Comparison of ENCODE assay signal across 21 cellular contexts in the genomic region with DNA sequence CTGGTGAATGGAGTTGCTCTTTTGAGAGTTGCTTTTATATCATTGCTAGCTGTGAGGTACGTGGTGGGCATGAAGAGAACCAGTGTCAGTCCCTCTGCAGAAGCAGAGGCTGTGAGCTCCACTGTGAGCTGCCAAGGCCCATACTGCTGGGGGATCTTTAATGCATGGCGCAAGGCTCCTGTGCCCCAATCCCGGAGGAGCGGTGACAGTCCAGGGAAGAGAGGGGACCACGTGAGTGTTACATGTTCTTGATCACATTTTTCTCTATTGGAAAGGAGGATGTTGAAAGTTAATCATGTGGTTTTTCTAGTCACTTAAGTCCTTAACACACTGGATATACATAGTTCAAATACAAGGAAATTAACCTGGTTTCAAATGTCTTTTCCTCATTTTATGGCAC.
DNase-seq lines count a peak whose midpoint lies in the region; ATAC-seq and TF ChIP-seq lines count a peak whose summit lies in the region.
"Had no signal": no experiment of that assay in that cellular context is flagged by ENCODE, and none has a peak within 500 bp of the region (broad histone marks: within the 10 kb centered on the region; RNA-seq: fewer than 3 reads in every experiment).

No MANE protein-coding gene starts in this region.

- TF ChIP-seq CTCF in HEK293 (tag by site-specific recombination; IDR thresholded peaks at IDR 0.05) (no peak), left lung (IDR thresholded peaks at IDR 0.05) (no peak), suprapubic skin (IDR thresholded peaks at IDR 0.05) (no peak), foreskin fibroblast (IDR thresholded peaks at IDR 0.05; ENCODE audit: low read depth, low read length) (no peak)

- CTCF ChIA-PET in HEK293 (lab: Yijun Ruan, JAX) (interaction anchor here (0.6 to 1.0 kb wide), 2 partner anchors 21 to 29 kb away, joined by 3 read pairs; no protein-coding TSS in a partner anchor), HEK293T (lab: Yijun Ruan, JAX) (no interaction called here)

- H3K36me3 Mint-ChIP-seq in central memory CD8-positive, alpha-beta T cell (ENCODE audit: insufficient read depth) = peaks cover 10% of the 10 kb centered on the region
- H3K36me3 Mint-ChIP-seq: activated naive CD4-positive, alpha-beta T cell treated with anti-CD3 and anti-CD28 coated beads, Interleukin-2, amount 50 U/mL, for 72 hours; stimulated activated naive B cell treated with anti-CD40 and anti-IgM and Interleukin-4, amounts not matched to agents 10 μg/mL and 1 μg/mL and 100 μg/mL, for 72 hours had no signal

- TF ChIP-seq EP300 in suprapubic skin (IDR thresholded peaks at IDR 0.05) = no peak

- POLR2A ChIA-PET in HEK293 (lab: Yijun Ruan, JAX) (interaction anchor here (0.6 kb wide), 1 partner anchor 641 kb away, joined by 3 read pairs; no protein-coding TSS in a partner anchor), HEK293T (lab: Yijun Ruan, JAX) (no interaction called here)

- H3K36me3 ChIP-seq in HEK293 (ENCODE audit: control insufficient read depth in 2 of 2, insufficient read depth in 1 of 2, low read length in 2 of 2) = no peaks in the 10 kb centered on the region; a peak in 1 of 3 replicates
- H3K36me3 ChIP-seq in left lung = no peaks in the 10 kb centered on the region
- no peaks in the 10 kb centered on the region for H3K36me3 ChIP-seq in suprapubic skin
- H3K36me3 ChIP-seq: ascending aorta had no signal

- H3K4me3 Mint-ChIP-seq in central memory CD8-positive, alpha-beta T cell = peak overlapping the region; percentile 10
- H3K4me3 Mint-ChIP-seq: activated CD4-positive, alpha-beta T cell treated with anti-CD3 and anti-CD28 coated beads for 36 hours; endodermal cell; stimulated activated naive B cell treated with anti-CD40 and anti-IgM and Interleukin-4, amounts not matched to agents 10 μg/mL and 1 μg/mL and 100 μg/mL, for 72 hours had no signal

- 58% methylated on average over 5 of the region's 5 CpGs for WGBS in suprapubic skin

- H3K27me3 Mint-ChIP-seq in central memory CD8-positive, alpha-beta T cell = no peaks in the 10 kb centered on the region
- H3K27me3 Mint-ChIP-seq: activated CD4-positive, alpha-beta T cell treated with anti-CD3 and anti-CD28 coated beads for 36 hours; stimulated activated naive B cell treated with anti-CD40 and anti-IgM and Interleukin-4, amounts not matched to agents 10 μg/mL and 1 μg/mL and 100 μg/mL, for 72 hours had no signal

- DNase-seq in central memory CD8-positive, alpha-beta T cell (ENCODE audit: low spot score in 2 of 2) = no peak
- DNase-seq in left lung = no peak
- no peak for DNase-seq in suprapubic skin (ENCODE audit: low spot score in 2 of 2)
- DNase-seq in HEK293T (ENCODE audit: extremely low spot score) = no peak
- DNase-seq in DMS153 treated with DMSO at 0.1 percent for 48 hours (lab: John Stamatoyannopoulos, UW; ENCODE audit: unreplicated experiment) = no peak
- no peak for DNase-seq in iPS-NIHi11 (ENCODE audit: low spot score)
- no peak for DNase-seq in foreskin fibroblast
- DNase-seq: activated CD4-positive, alpha-beta T cell treated with anti-CD3 and anti-CD28 coated beads for 36 hours; activated T-cell treated with anti-CD3 and anti-CD28 coated beads, Interleukin-2, amount 50 U/mL, for 48 hours; left ventricle myocardium superior; NCI-H1092 treated with DMSO at 0.1 percent for 48 hours; NCI-H2029; NCI-H774; occipital lobe; Right ventricle myocardium superior; stimulated activated naive B cell treated with anti-CD40 and anti-IgM and Interleukin-4, amounts not matched to agents 10 μg/mL and 1 μg/mL and 100 μg/mL, for 72 hours had no signal

- ATAC-seq in central memory CD8-positive, alpha-beta T cell (replicated peaks; ENCODE audit: extremely low read depth, poor library complexity, severe bottlenecking) = peak; percentile 14
- peak; percentile 46 for ATAC-seq in left lung
- ATAC-seq: activated CD4-positive, alpha-beta T cell treated with anti-CD3 and anti-CD28 coated beads for 36 hours; activated naive CD4-positive, alpha-beta T cell treated with anti-CD3 and anti-CD28 coated beads, Interleukin-2, amount 50 U/mL, for 72 hours; left ventricle myocardium superior; stimulated activated naive B cell treated with anti-CD40 and anti-IgM and Interleukin-4, amounts not matched to agents 10 μg/mL and 1 μg/mL and 100 μg/mL, for 72 hours had no signal

- intact Hi-C loops in left lung (cut with DNase I) = no loop called here

- H3K9me3 ChIP-seq in HEK293 (ENCODE audit: control insufficient read depth, insufficient read depth, low read depth, low read length) = no peaks in the 10 kb centered on the region
- no peaks in the 10 kb centered on the region for H3K9me3 ChIP-seq in left lung
- no peaks in the 10 kb centered on the region for H3K9me3 ChIP-seq in suprapubic skin
- H3K9me3 ChIP-seq: ascending aorta had no signal

- no peaks in the 10 kb centered on the region for H3K27me3 ChIP-seq in left lung
- no peaks in the 10 kb centered on the region for H3K27me3 ChIP-seq in suprapubic skin
- H3K27me3 ChIP-seq: ascending aorta had no signal

- no peak for TF ChIP-seq POLR2A in suprapubic skin (IDR thresholded peaks at IDR 0.05)

- peaks cover 20% of the 10 kb centered on the region for H3K4me1 ChIP-seq in HEK293 (ENCODE audit: control insufficient read depth, insufficient read depth, low read length)
- H3K4me1 ChIP-seq in left lung = peaks cover 7 to 32% of the 10 kb centered on the region in 2 donors
- peaks cover 30% of the 10 kb centered on the region for H3K4me1 ChIP-seq in suprapubic skin

- no peak overlapping the region for H3K27ac Mint-ChIP-seq in central memory CD8-positive, alpha-beta T cell (ENCODE audit: low read depth)
- H3K27ac Mint-ChIP-seq: activated CD4-positive, alpha-beta T cell treated with anti-CD3 and anti-CD28 coated beads for 36 hours; activated naive CD4-positive, alpha-beta T cell treated with anti-CD3 and anti-CD28 coated beads, Interleukin-2, amount 50 U/mL, for 72 hours; endodermal cell; stimulated activated naive B cell treated with anti-CD40 and anti-IgM and Interleukin-4, amounts not matched to agents 10 μg/mL and 1 μg/mL and 100 μg/mL, for 72 hours had no signal

- peaks cover 72% of the 10 kb centered on the region for H3K4me1 Mint-ChIP-seq in central memory CD8-positive, alpha-beta T cell

- H3K4me3 ChIP-seq in HEK293 (ENCODE audit: low read depth, low read length) (no peak overlapping the region), left lung (no peak overlapping the region), suprapubic skin (no peak overlapping the region), foreskin fibroblast (ENCODE audit: low read depth in 1 of 2, low read length in 2 of 2) (no peak overlapping the region)
- H3K4me3 ChIP-seq: smooth muscle cell had no signal

- H3K27ac ChIP-seq in HEK293 (ENCODE audit: extremely low read depth, low read depth, low read length) (no peak overlapping the region), left lung (peak overlapping the region; percentile 50 to 55), suprapubic skin (peak overlapping the region; percentile 59)
- H3K27ac ChIP-seq: ascending aorta had no signal

- no peaks in the 10 kb centered on the region for H3K9me3 Mint-ChIP-seq in central memory CD8-positive, alpha-beta T cell
- H3K9me3 Mint-ChIP-seq: activated naive CD4-positive, alpha-beta T cell treated with anti-CD3 and anti-CD28 coated beads, Interleukin-2, amount 50 U/mL, for 72 hours; endodermal cell; stimulated activated naive B cell treated with anti-CD40 and anti-IgM and Interleukin-4, amounts not matched to agents 10 μg/mL and 1 μg/mL and 100 μg/mL, for 72 hours had no signal

TF ChIP-seq in HEK293, 187 proteins besides CTCF, POLR2A, EP300 and RAD21 (continues in another document):
- TF ChIP-seq FEZF1 (tag by site-specific recombination; IDR thresholded peaks at IDR 0.05) = 0 out of 2 replicates have a peak, but pooled peaks have one; percentile 4

TF ChIP-seq in HEK293T, 16 proteins besides CTCF, POLR2A, EP300 and RAD21:
- TF ChIP-seq LEF1 (IDR thresholded peaks at IDR 0.05; ENCODE audit: borderline replicate concordance) = no peak
- no peak for TF ChIP-seq SUZ12 (IDR thresholded peaks at IDR 0.05)
- no peak for TF ChIP-seq L3MBTL2 (conservative IDR thresholded peaks at IDR 0.05)
- TF ChIP-seq FOXK2 (IDR thresholded peaks at IDR 0.05) = no peak
TF ChIP-seq in HEK293T: peak in this region for 0.
